Comparison of ENCODE assay signal across 32 cellular contexts in the genomic region with DNA sequence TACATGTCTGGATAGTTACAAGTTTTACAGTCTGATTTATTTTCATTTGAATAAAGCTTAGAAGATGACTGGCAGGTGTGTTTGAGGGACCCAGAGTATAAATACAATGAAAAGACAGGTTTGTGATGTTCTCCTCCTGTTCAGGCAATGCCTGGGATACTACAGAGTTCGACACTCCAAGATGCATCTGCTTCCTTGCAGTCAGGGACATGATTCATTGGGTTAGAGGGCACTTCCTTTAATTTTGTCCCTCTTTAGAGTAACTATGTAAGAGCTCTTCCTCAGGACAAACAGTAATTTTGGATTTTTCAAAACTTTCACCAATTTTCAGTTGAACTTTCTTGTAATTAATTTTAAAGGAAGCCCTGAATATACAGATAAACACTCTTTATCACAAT.
"Had no signal": no experiment of that assay in that cellular context is flagged by ENCODE, and none has a peak within 500 bp of the region (broad histone marks: within the 10 kb centered on the region; RNA-seq: fewer than 3 reads in every experiment).

No MANE protein-coding gene starts in this region.

- H3K36me3 ChIP-seq: ascending aorta, breast epithelium, cardiac muscle cell, gastrocnemius medialis, heart left ventricle, WERI-Rb-1 had no signal

- H3K4me3 Mint-ChIP-seq: activated B cell treated with CpG ODN at 0.5 μM for 24 hours; activated CD8-positive, alpha-beta T cell treated with anti-CD3 and anti-CD28 coated beads for 36 hours; activated naive CD4-positive, alpha-beta T cell treated with anti-CD3 and anti-CD28 coated beads, Interleukin-2, amount 10 ng/mL, durations not matched to agents 7 days and 5 days; activated naive CD8-positive, alpha-beta T cell treated with anti-CD3 and anti-CD28 coated beads, Interleukin-2, amount 10 ng/mL, durations not matched to agents 7 days and 5 days; activated T-cell treated with anti-CD3 and anti-CD28 coated beads, Interleukin-2, amount 50 U/mL, for 72 hours; brain; central memory CD8-positive, alpha-beta T cell; T-helper 17 cell; T-helper 2 cell treated with Interferon-gamma antibody and Interleukin-4, amounts not matched to agents 5 μg/mL and 100 μg/mL, for 36 hours had no signal

- H3K36me3 Mint-ChIP-seq: activated naive CD4-positive, alpha-beta T cell treated with anti-CD3 and anti-CD28 coated beads, Interleukin-2, amount 10 ng/mL, durations not matched to agents 7 days and 5 days; activated naive CD8-positive, alpha-beta T cell treated with anti-CD3 and anti-CD28 coated beads, Interleukin-2, amount 10 ng/mL, durations not matched to agents 7 days and 5 days; brain had no signal

- H3K4me1 ChIP-seq: ascending aorta, breast epithelium, foreskin keratinocyte, gastrocnemius medialis, heart left ventricle had no signal

- H3K27me3 ChIP-seq: ascending aorta had no signal

- H3K9me3 Mint-ChIP-seq: activated B cell treated with CpG ODN at 0.5 μM for 24 hours; activated CD8-positive, alpha-beta T cell treated with anti-CD3 and anti-CD28 coated beads for 36 hours; activated naive CD4-positive, alpha-beta T cell treated with anti-CD3 and anti-CD28 coated beads, Interleukin-2, amount 10 ng/mL, durations not matched to agents 7 days and 5 days; activated naive CD4-positive, alpha-beta T cell treated with anti-CD3 and anti-CD28 coated beads, Interleukin-2, amount 50 U/mL, for 72 hours; activated naive CD8-positive, alpha-beta T cell treated with anti-CD3 and anti-CD28 coated beads, Interleukin-2, amount 10 ng/mL, durations not matched to agents 7 days and 5 days; activated T-cell treated with anti-CD3 and anti-CD28 coated beads, Interleukin-2, amount 50 U/mL, for 72 hours; central memory CD8-positive, alpha-beta T cell; T-helper 2 cell treated with Interferon-gamma antibody and Interleukin-4, amounts not matched to agents 5 μg/mL and 100 μg/mL, for 36 hours had no signal

- FAIRE-seq: colon, endometrium had no signal

- H3K4me3 ChIP-seq: ascending aorta, breast epithelium, cardiac muscle cell, gastrocnemius medialis, heart left ventricle had no signal

- H3K27ac ChIP-seq: ascending aorta, breast epithelium, cardiac muscle cell, foreskin keratinocyte, gastrocnemius medialis, heart left ventricle, WERI-Rb-1 had no signal

- H3K27me3 Mint-ChIP-seq: central memory CD8-positive, alpha-beta T cell had no signal

- H3K27ac Mint-ChIP-seq: activated B cell treated with CpG ODN at 0.5 μM for 24 hours; activated CD8-positive, alpha-beta T cell treated with anti-CD3 and anti-CD28 coated beads for 36 hours; activated naive CD4-positive, alpha-beta T cell treated with anti-CD3 and anti-CD28 coated beads, Interleukin-2, amount 10 ng/mL, durations not matched to agents 7 days and 5 days; activated naive CD4-positive, alpha-beta T cell treated with anti-CD3 and anti-CD28 coated beads, Interleukin-2, amount 50 U/mL, for 72 hours; activated naive CD8-positive, alpha-beta T cell treated with anti-CD3 and anti-CD28 coated beads, Interleukin-2, amount 10 ng/mL, durations not matched to agents 7 days and 5 days; activated T-cell treated with anti-CD3 and anti-CD28 coated beads, Interleukin-2, amount 50 U/mL, for 72 hours; brain; T-helper 17 cell; T-helper 2 cell treated with Interferon-gamma antibody and Interleukin-4, amounts not matched to agents 5 μg/mL and 100 μg/mL, for 36 hours had no signal

- H3K4me1 Mint-ChIP-seq: activated naive CD4-positive, alpha-beta T cell treated with anti-CD3 and anti-CD28 coated beads, Interleukin-2, amount 10 ng/mL, durations not matched to agents 7 days and 5 days; activated naive CD8-positive, alpha-beta T cell treated with anti-CD3 and anti-CD28 coated beads, Interleukin-2, amount 10 ng/mL, durations not matched to agents 7 days and 5 days; brain; central memory CD8-positive, alpha-beta T cell; T-helper 17 cell had no signal

- DNase-seq: activated B cell treated with CpG ODN at 0.5 μM for 24 hours; activated CD4-positive, alpha-beta T cell treated with anti-CD3 and anti-CD28 coated beads for 48 hours; activated CD4-positive, alpha-beta T cell treated with anti-CD3 and anti-CD28 coated beads, Interleukin-2, amount 50 U/mL, for 1 hour; activated CD4-positive, alpha-beta T cell treated with anti-CD3 and anti-CD28 coated beads, Interleukin-2, amount 50 U/mL, for 48 hours; activated CD8-positive, alpha-beta memory T cell treated with anti-CD3 and anti-CD28 coated beads for 24 hours; activated CD8-positive, alpha-beta T cell treated with anti-CD3 and anti-CD28 coated beads for 36 hours; activated gamma-delta T cell; activated naive CD4-positive, alpha-beta T cell; activated naive CD4-positive, alpha-beta T cell treated with anti-CD3 and anti-CD28 coated beads, Interleukin-2, amount 10 ng/mL, durations not matched to agents 7 days and 5 days; activated naive CD8-positive, alpha-beta T cell treated with anti-CD3 and anti-CD28 coated beads, Interleukin-2, amount 10 ng/mL, durations not matched to agents 7 days and 5 days; activated T-cell treated with anti-CD3 and anti-CD28 coated beads, Interleukin-2, amount 50 U/mL, for 1 hour; activated T-cell treated with anti-CD3 and anti-CD28 coated beads, Interleukin-2, amount 50 U/mL, for 72 hours; cortex of kidney; effector CD8-positive, alpha-beta T cell; foreskin keratinocyte; gastrocnemius medialis; glutamatergic neuron; heart left ventricle; T-helper 1 cell; T-helper 17 cell; T1000; WERI-Rb-1 had no signal

- ATAC-seq: activated CD8-positive, alpha-beta T cell treated with anti-CD3 and anti-CD28 coated beads for 36 hours; esophagus mucosa; foreskin keratinocyte; gastrocnemius medialis; heart left ventricle; T-helper 17 cell had no signal

- H3K9me3 ChIP-seq: ascending aorta, breast epithelium, gastrocnemius medialis, heart left ventricle had no signal
